ENCODE assay signal across 9 cellular contexts in the genomic region with DNA sequence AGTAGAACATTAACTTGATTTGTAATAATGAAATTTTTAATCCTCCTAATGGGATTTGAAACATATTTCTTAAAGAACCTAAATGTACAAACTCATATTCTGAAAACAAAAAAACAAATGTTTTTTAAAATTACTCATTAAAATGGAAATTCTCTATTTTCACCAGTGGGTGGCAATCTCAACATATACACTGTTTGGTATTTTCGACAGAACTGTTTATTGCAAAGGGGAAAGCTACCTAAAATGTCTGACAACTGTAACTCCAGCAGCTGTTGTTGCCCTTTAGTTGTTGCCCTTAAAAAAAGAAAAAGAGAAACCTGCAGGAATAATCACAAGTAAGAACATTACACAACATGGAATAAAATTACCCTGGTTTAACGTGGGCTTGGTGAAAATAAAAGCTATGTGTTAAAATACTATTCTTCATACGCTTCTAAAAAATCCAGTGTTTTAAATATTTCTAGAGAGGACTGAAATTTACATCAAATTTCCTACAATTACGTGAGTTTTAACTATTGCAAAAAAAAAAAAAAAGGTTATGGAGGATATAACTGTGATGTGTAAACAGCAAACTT. TPM values are rescaled to one million over a fixed set of nuclear protein-coding genes. Genes with fewer than 3 reads are reported as not detected.
DNase-seq lines count a peak whose midpoint lies in the region; ATAC-seq, FAIRE-seq and TF ChIP-seq lines count a peak whose summit lies in the region.
"Had no signal": no experiment of that assay in that cellular context is flagged by ENCODE, and none has a peak within 500 bp of the region (broad histone marks: within the 10 kb centered on the region; RNA-seq: fewer than 3 reads in every experiment).

No MANE protein-coding gene starts in this region.

- intact Hi-C loops in left lung (cut with DNase I) (no loop called here), posterior vena cava (cut with DNase I) (loop anchor here in 1 of 2 donors (5.0 kb wide), 1 partner anchor 1618 kb away; no protein-coding TSS in a partner anchor)

- POLR2A ChIA-PET in A549 (lab: Yijun Ruan, JAX): interaction anchor here (0.6 to 2.1 kb wide), 3 partner anchors 208 to 1027 kb away, joined by 3 to 16 read pairs (median 4); no protein-coding TSS in a partner anchor

- no peak for TF ChIP-seq POLR2A in A549 (IDR thresholded peaks at IDR 0.05; ENCODE audit: low read length)

- peak; percentile 84 for FAIRE-seq in A549 (lab: Jason Lieb, UNC)
- FAIRE-seq: GM18507 had no signal

- H3K27me3 ChIP-seq in left lung: no peaks in the 10 kb centered on the region

- TF ChIP-seq CTCF in A549 (IDR thresholded peaks at IDR 0.05): peak; percentile 77
- no peak for TF ChIP-seq CTCF in GM13976 (IDR thresholded peaks at IDR 0.05; ENCODE audit: borderline replicate concordance, control extremely low read depth, extremely low read depth, insufficient read depth, missing control alignments)
- peak; percentile 12 to 68 for TF ChIP-seq CTCF in left lung (IDR thresholded peaks at IDR 0.05)

- WGBS in A549 (ENCODE audit: missing lambda C conversion rate): 43% methylated on average over 4 of the region's 4 CpGs

- ATAC-seq in A549: 0 out of 6 replicates have a peak, but pooled peaks of 1 of the 2 experiments have one; percentile 36
- peak; percentile 56 for ATAC-seq in HG03060 (IDR thresholded peaks at IDR 0.05; ENCODE audit: low read depth, unreplicated experiment)
- peak; percentile 67 for ATAC-seq in left lung

- H3K9me3 ChIP-seq in A549 (peaks cover 7% of the 10 kb centered on the region; the same call in 1 of the 3 replicates), left lung (peaks cover 0 to 7% of the 10 kb centered on the region in 2 donors)

- H3K4me2 ChIP-seq in A549: no peak overlapping the region

- CTCF ChIA-PET in A549 (lab: Yijun Ruan, JAX): interaction anchor here (0.6 to 4.1 kb wide), 30 partner anchors 9 to 1245 kb away, joined by 3 to 41 read pairs (median 4); a partner anchor contains a TSS

- no peaks in the 10 kb centered on the region for H3K36me3 ChIP-seq in left lung

- H3K4me3 ChIP-seq in A549: no peak overlapping the region
- no peak overlapping the region for H3K4me3 ChIP-seq in left lung

- in situ Hi-C loops in GM13976 (cut with MboI; ENCODE audit: low sequenced_read_pairs, unreplicated experiment): no loop called here
- in situ Hi-C loops in T47D (cut with HindIII; ENCODE audit: low pct_unique_long_range_greater_than_20kb, low sequenced_read_pairs): no loop called here

- TF ChIP-seq EP300 in A549 (IDR thresholded peaks at IDR 0.05): no peak

- DNase-seq in A549 (ENCODE audit: low read depth in 1 of 2, low spot score in 1 of 2) (peak; percentile 28 to 57), GM13976 (ENCODE audit: low spot score) (peak; percentile 29), NCI-H460 (ENCODE audit: extremely low read depth, low read depth) (peak; percentile 11), T47D (ENCODE audit: low read depth in 1 of 2, low spot score in 1 of 2) (peak; percentile 3 to 58), left lung (no peak), UCSD-AML1 (lab: John Stamatoyannopoulos, UW; ENCODE audit: unreplicated experiment) (no peak), posterior vena cava (ENCODE audit: low spot score) (no peak)

- H3K27ac ChIP-seq in A549 (no peak overlapping the region), left lung (no peak overlapping the region)

- peak; percentile 85 to 91 for TF ChIP-seq RAD21 in A549 (conservative IDR thresholded peaks at IDR 0.05 in 1 of 2, IDR thresholded peaks at IDR 0.05 in 1 of 2)

- H3K4me1 ChIP-seq in A549: no peaks in the 10 kb centered on the region
- no peaks in the 10 kb centered on the region for H3K4me1 ChIP-seq in left lung

TF ChIP-seq in A549, 52 proteins besides CTCF, POLR2A, EP300 and RAD21:
- TF ChIP-seq CBX8 (IDR thresholded peaks at IDR 0.05) (no peak), MAZ (IDR thresholded peaks at IDR 0.05; ENCODE audit: borderline replicate concordance, low read depth, low read length) (no peak), SREBF2 (IDR thresholded peaks at IDR 0.05) (no peak), SMC3 (IDR thresholded peaks at IDR 0.05) (peak; percentile 87), CEBPB (IDR thresholded peaks at IDR 0.05) (0 out of 4 replicates have a peak, but pooled peaks of 1 of the 2 experiments have one; percentile 33), POLR2AphosphoS2 (conservative IDR thresholded peaks at IDR 0.05; ENCODE audit: low read length) (no peak)

RNA-seq across cellular contexts. Expression of a gene that starts 54.5 kb away (rescaled TPM):
- polyA plus RNA-seq in A549 (2011; rRNA removed) (0.07 and 0.14 TPM in 2 replicates), A549 (2017; fragmentation: RNase III; extraction: RNeasy Plus Mini Kit Qiagen cat#74134 plus additional on column Dnase treatment) (not detected in 3 replicates)
- polyA plus RNA-seq in A549 (2012; cell fraction: cytosol; rRNA removed): 0.04 TPM in 1 of 2 replicates, not detected in the other
- 0.04 and 0.26 TPM in 2 replicates for polyA plus RNA-seq in A549 (2012; cell fraction: nucleus; rRNA removed)
- polyA minus RNA-seq in A549 (2011; rRNA and poly(A)+ RNA removed): 1.7 and 3.9 TPM in 2 replicates
- total RNA-seq in NCI-H460 (2014; rRNA removed; shearing (Covaris generic)): not detected in 2 replicates
- not detected in 2 replicates for polyA plus RNA-seq in NCI-H460 (2014; cell fraction: nucleus; rRNA removed)
- total RNA-seq in left lung (1,000 to 10,000 TPM in 1 of 2 donors, 100 to 1,000 TPM in 1; 859 to 3,050 TPM), posterior vena cava (1,000 to 10,000 TPM in 1 of 2 donors, 100 to 1,000 TPM in 1; 780 to 2,112 TPM)

Comparison
In these comparisons a context has a peak if more than half of its experiments do, and no peak if none do; other contexts are left out.
1. DNase-seq: peak in A549 (2 of 2), GM13976 (single experiment), NCI-H460 (single experiment) and T47D (2 of 2); none in left lung (0 of 2), UCSD-AML1 (single experiment) and posterior vena cava (single experiment).
2. RNA of a gene that starts 54.5 kb away (total RNA-seq): 859 to 3,050 TPM in left lung and 780 to 2,112 TPM in posterior vena cava; not detected in NCI-H460; every median in the first group is over 100 times any median in the second.